8 cellular contexts compared by ENCODE assay signal in the genomic region with DNA sequence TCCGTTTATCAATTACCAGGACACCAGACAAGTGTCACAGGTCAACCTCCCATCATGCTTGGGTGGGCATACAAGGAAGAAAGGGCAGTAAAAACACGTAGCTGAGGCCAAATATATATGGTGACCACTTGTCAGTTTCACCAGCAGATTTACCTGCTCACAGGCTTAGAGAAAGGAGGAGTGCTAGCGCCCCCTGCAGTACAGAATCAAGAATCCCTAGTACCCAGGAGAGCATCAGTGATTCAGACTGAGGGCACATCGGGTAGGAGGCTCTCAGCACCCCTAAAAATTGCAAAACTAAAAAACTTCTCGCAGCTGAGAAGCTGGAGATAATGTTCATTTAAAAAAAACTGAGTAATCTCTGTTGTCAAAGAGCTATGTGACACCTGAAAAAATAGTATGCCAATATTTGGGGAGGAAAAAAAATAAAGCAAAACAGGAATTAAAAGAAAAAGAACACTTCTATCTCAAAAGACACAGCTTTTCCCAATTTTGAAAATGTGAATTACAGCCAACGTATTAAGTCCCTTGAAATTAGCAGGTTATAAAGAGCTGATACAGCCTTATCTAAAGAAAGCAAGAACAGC. TPM values are rescaled to one million over a fixed set of nuclear protein-coding genes. Genes with fewer than 3 reads are reported as not detected.
DNase-seq lines count a peak whose midpoint lies in the region; ATAC-seq, FAIRE-seq and TF ChIP-seq lines count a peak whose summit lies in the region.

No MANE protein-coding gene starts in this region.

- 22% methylated on average over 6 of the region's 6 CpGs for WGBS in GM12878 (ENCODE audit: insufficient coverage, insufficient replicate concordance, low lambda C conversion rate, missing lambda C conversion rate)
- 20 to 21% methylated on average over 6 of the region's 6 CpGs for WGBS in lung, 2 donors
- WGBS in gastroesophageal sphincter (ENCODE audit: low coverage in 1 of 2), 2 donors, result 12% methylated on average over 6 of the region's 6 CpGs

- no peak overlapping the region for H3K4me2 ChIP-seq in GM12878 (ENCODE audit: control insufficient read depth, insufficient read depth)

- no peak overlapping the region for H3K9ac ChIP-seq in GM12878 (ENCODE audit: control insufficient read depth, insufficient read depth, low read length)

- TF ChIP-seq POLR2A in GM12878 (IDR thresholded peaks at IDR 0.05; ENCODE audit: low read depth, low read length) (no peak), gastroesophageal sphincter (IDR thresholded peaks at IDR 0.05) (no peak)

- H3K4me3 ChIP-seq in HL-60 (replicated peaks; ENCODE audit: insufficient read depth, low read length) (no peak overlapping the region), GM12878 (no peak overlapping the region), lung (no peak overlapping the region), gastroesophageal sphincter (no peak overlapping the region)

- no TSS peak for BruUV-seq in GM12878 (replicated peaks; lab: Mats Ljungman, UMichigan)

- TF ChIP-seq EP300 in GM12878 (IDR thresholded peaks at IDR 0.05; ENCODE audit: borderline replicate concordance in 1 of 2, control insufficient read depth in 1 of 2, low read depth in 2 of 2, low read length in 2 of 2), result no peak
- TF ChIP-seq EP300 in gastroesophageal sphincter (IDR thresholded peaks at IDR 0.05), result no peak

- peak; percentile 92 for ATAC-seq in GM12878
- ATAC-seq in lung (ENCODE audit: insufficient read depth, low FRiP score), result no peak
- ATAC-seq in gastroesophageal sphincter, result no peak

- no peaks in the 10 kb centered on the region for H3K4me1 ChIP-seq in GM12878 (ENCODE audit: control insufficient read depth, insufficient read depth, low read length)
- H3K4me1 ChIP-seq in lung (ENCODE audit: control insufficient read depth in 2 of 2, insufficient read depth in 2 of 2, low read length in 2 of 2), result no peaks in the 10 kb centered on the region
- H3K4me1 ChIP-seq in gastroesophageal sphincter, result no peaks in the 10 kb centered on the region

- POLR2A ChIA-PET in GM12878 (lab: Charles Lee), result no interaction called here

- DNase-seq in DMS153 (lab: John Stamatoyannopoulos, UW) (peak; percentile 19), GM19239 (ENCODE audit: insufficient read length, low spot score) (peak; percentile 35), HL-60 (ENCODE audit: low read depth in 1 of 2, low spot score in 1 of 2) (peak; percentile 24 to 59), OCI-M1 (lab: John Stamatoyannopoulos, UW) (peak; percentile 71), GM12878 (ENCODE audit: low read depth, low spot score) (no peak), lung (ENCODE audit: low spot score) (peak; percentile 51), cerebellar nuclear complex (lab: John Stamatoyannopoulos, UW) (no peak)

- H3K36me3 ChIP-seq in GM12878 (ENCODE audit: control insufficient read depth in 2 of 2, insufficient read depth in 2 of 2, low read length in 1 of 2), result no peaks in the 10 kb centered on the region
- H3K36me3 ChIP-seq in lung (ENCODE audit: control insufficient read depth in 2 of 2, insufficient read depth in 2 of 2, low read length in 2 of 2), result no peaks in the 10 kb centered on the region
- no peaks in the 10 kb centered on the region for H3K36me3 ChIP-seq in gastroesophageal sphincter

- CTCF ChIA-PET in GM12878 (lab: Yijun Ruan, JAX), result interaction anchor here (0.7 to 4.6 kb wide), 29 partner anchors 10 to 1765 kb away, joined by 3 to 32 read pairs (median 4); no protein-coding TSS in a partner anchor

- intact Hi-C loops in GM12878 (cut with micrococcal nuclease; ENCODE audit: unreplicated experiment), result loop anchor here (2.0 to 10.0 kb wide), 4 partner anchors 502 to 1381 kb away; a partner anchor contains a TSS

- no peaks in the 10 kb centered on the region for H3K79me2 ChIP-seq in GM12878 (ENCODE audit: control insufficient read depth, insufficient read depth, low read length)

- TF ChIP-seq CTCF in HL-60 (IDR thresholded peaks at IDR 0.05; ENCODE audit: insufficient read depth, low read length), result peak; percentile 58
- TF ChIP-seq CTCF in GM12878 (IDR thresholded peaks at IDR 0.05 in 2 of 3, conservative IDR thresholded peaks at IDR 0.05 in 1 of 3; ENCODE audit: control insufficient read depth in 2 of 3, extremely low read depth in 1 of 3, insufficient read depth in 1 of 3, low read depth in 3 of 3, low read length in 3 of 3), result peak; percentile 54 to 71 (median 66)
- peak; percentile 12 for TF ChIP-seq CTCF in lung (IDR thresholded peaks at IDR 0.05; ENCODE audit: control extremely low read depth, extremely low read depth)
- peak in 1 of 4 experiments; percentile 46 for TF ChIP-seq CTCF in gastroesophageal sphincter (IDR thresholded peaks at IDR 0.05)

- no peaks in the 10 kb centered on the region for H3K9me3 ChIP-seq in GM12878 (replicated peaks; ENCODE audit: control insufficient read depth, insufficient read depth, low read length)
- no peaks in the 10 kb centered on the region for H3K9me3 ChIP-seq in lung (ENCODE audit: control insufficient read depth in 2 of 2, insufficient read depth in 1 of 2, low read length in 1 of 2)
- no peaks in the 10 kb centered on the region for H3K9me3 ChIP-seq in gastroesophageal sphincter

- H4K20me1 ChIP-seq in GM12878 (ENCODE audit: control insufficient read depth, insufficient read depth), result no peaks in the 10 kb centered on the region

- no peak for FAIRE-seq in GM19239 (lab: Jason Lieb, UNC)
- no peak for FAIRE-seq in GM12878 (lab: Jason Lieb, UNC)

- peak; percentile 64 for TF ChIP-seq RAD21 in GM12878 (IDR thresholded peaks at IDR 0.05; ENCODE audit: insufficient read depth, low read depth, low read length)

- H3K27ac ChIP-seq in HL-60 (replicated peaks) (no peak overlapping the region), GM12878 (ENCODE audit: control insufficient read depth, insufficient read depth) (no peak overlapping the region), lung (ENCODE audit: low read depth in 1 of 2, low read length in 1 of 2) (no peak overlapping the region), gastroesophageal sphincter (no peak overlapping the region)

- RAD21 ChIA-PET in GM12878 (lab: Charles Lee; ENCODE audit: unreplicated experiment), result interaction anchor here (0.7 to 1.6 kb wide), 2 partner anchors 11 to 467 kb away, joined by 3 to 4 read pairs; no protein-coding TSS in a partner anchor

- no peak overlapping the region for H2AFZ ChIP-seq in GM12878 (ENCODE audit: control insufficient read depth, low read depth, low read length)

- SMC1A ChIA-PET in GM12878 (lab: Charles Lee; ENCODE audit: uncharacterized antibody, unreplicated experiment), result interaction anchor here (0.6 to 2.7 kb wide), 10 partner anchors 10 to 1384 kb away, joined by 3 to 13 read pairs (median 3); no protein-coding TSS in a partner anchor

- H3K27me3 ChIP-seq in HL-60 (ENCODE audit: insufficient read depth, poor library complexity, severe bottlenecking) (peaks cover 2% of the 10 kb centered on the region), GM12878 (replicated peaks in 1 of 2; ENCODE audit: control insufficient read depth in 2 of 2, insufficient read depth in 2 of 2, low read length in 1 of 2) (no peaks in the 10 kb centered on the region), lung (ENCODE audit: control insufficient read depth, insufficient read depth) (peaks cover 4% of the 10 kb centered on the region), gastroesophageal sphincter (peaks cover 44% of the 10 kb centered on the region)

- in situ Hi-C loops in GM12878 (cut with MboI), result loop anchor here (5.0 to 10.0 kb wide), 2 partner anchors 505 to 1382 kb away; no protein-coding TSS in a partner anchor

TF ChIP-seq in GM12878, 131 proteins besides CTCF, POLR2A, EP300 and RAD21 (continues in another document):
- TF ChIP-seq SMC3 (IDR thresholded peaks at IDR 0.05; ENCODE audit: borderline replicate concordance, low read length), result peak; percentile 37; the same call in 1 of the 2 replicates

RNA-seq across cellular contexts. Expression of a gene that starts 21.2 kb away (rescaled TPM):
- total RNA-seq in GM12878 (2013; cell fraction: nucleolus; rRNA removed), result 19.8 and 20.5 TPM in 2 replicates
- 13.8 and 18.8 TPM in 2 replicates for total RNA-seq in GM12878 (2014; rRNA removed)
- 10.2 and 11.0 TPM in 2 replicates for total RNA-seq in GM12878 (2014; rRNA removed; fragmentation: Illumina TruSeq; extraction: Trizol)
- 56.1 and 64.5 TPM in 2 replicates for total RNA-seq in GM12878 (2021)
- 13.8 TPM for polyA plus RNA-seq in GM12878 (2011; ENCODE audit: low read depth)
- 10.8 and 15.3 TPM in 2 replicates for polyA plus RNA-seq in GM12878 (2011; rRNA removed)
- polyA plus RNA-seq in GM12878 (2011; cell fraction: cytosol; rRNA removed), result 31.0 and 33.3 TPM in 2 replicates
- 44.4 and 62.4 TPM in 2 replicates for polyA plus RNA-seq in GM12878 (2011; cell fraction: nucleus; rRNA removed)
- polyA plus RNA-seq in GM12878 (2012), result 25.7 and 31.7 TPM in 2 replicates
- 19.4 and 24.6 TPM in 2 replicates for polyA plus RNA-seq in GM12878 (2014; fragmentation: Illumina TruSeq; extraction: Trizol)
- 1 to 10 TPM; 5.7 to 7.6 TPM for polyA plus RNA-seq in GM12878 (2014; fragmentation: Nextera tagmentation; extraction: Ambion mirVana)
- 33.5 and 36.1 TPM in 2 replicates for polyA plus RNA-seq in GM12878 (2014; rRNA removed)
- 10 to 100 TPM; 46.3 to 53.2 TPM for polyA plus RNA-seq in GM12878 (2016; fragmentation: Nextera tagmentation; extraction: Ambion mirVana)
- 15.3 and 24.3 TPM in 2 replicates for polyA minus RNA-seq in GM12878 (2011; rRNA and poly(A)+ RNA removed)
- polyA minus RNA-seq in GM12878 (2011; cell fraction: cytosol; rRNA and poly(A)+ RNA removed), result 11.3 and 12.4 TPM in 2 replicates
- polyA minus RNA-seq in GM12878 (2011; cell fraction: nucleus; rRNA and poly(A)+ RNA removed), result 8.8 and 21.0 TPM in 2 replicates
- 10 to 100 TPM in 1 of 2 donors, 1 to 10 TPM in 1; 8.8 to 77.8 TPM for total RNA-seq in lung
- 10 to 100 TPM; 16.2 to 31.5 TPM for polyA plus RNA-seq in lung
- 10 to 100 TPM; 19.1 to 26.1 (median 23.3) TPM for total RNA-seq in gastroesophageal sphincter

RNA-seq across cellular contexts. Expression of a gene that starts 29.5 kb away (rescaled TPM):
- total RNA-seq in GM12878 (2013; cell fraction: nucleolus; rRNA removed), result not detected in 2 replicates
- total RNA-seq in GM12878 (2014; rRNA removed) (0.38 and 0.73 TPM in 2 replicates), GM12878 (2014; rRNA removed; fragmentation: Illumina TruSeq; extraction: Trizol) (not detected in 2 replicates), GM12878 (2021) (3.9 and 4.6 TPM in 2 replicates), lung (1 to 10 TPM in 1 of 2 donors, not detected in 1; 6.9 TPM), gastroesophageal sphincter (1 to 10 TPM in 2 of 4 donors, under 1 TPM in 1, not detected in 1; 0.67 to 2.6 (median 1.2) TPM)
- not detected for polyA plus RNA-seq in GM12878 (2011; ENCODE audit: low read depth)
- polyA plus RNA-seq in GM12878 (2011; rRNA removed) (not detected in 2 replicates), GM12878 (2014; fragmentation: Illumina TruSeq; extraction: Trizol) (not detected in 2 replicates), GM12878 (2014; fragmentation: Nextera tagmentation; extraction: Ambion mirVana) (not detected), GM12878 (2014; rRNA removed) (0.35 and 1.5 TPM in 2 replicates), GM12878 (2016; fragmentation: Nextera tagmentation; extraction: Ambion mirVana) (1 to 10 TPM in 1 of 2 experiments, under 1 TPM in 1; 0.91 to 1.5 TPM), lung (1 to 10 TPM; 1.4 to 4.0 TPM)
- not detected in 2 replicates for polyA plus RNA-seq in GM12878 (2011; cell fraction: cytosol; rRNA removed)
- 0.63 and 0.92 TPM in 2 replicates for polyA plus RNA-seq in GM12878 (2011; cell fraction: nucleus; rRNA removed)
- polyA plus RNA-seq in GM12878 (2012), result 0.77 and 5.4 TPM in 2 replicates
- not detected in 2 replicates for polyA minus RNA-seq in GM12878 (2011; rRNA and poly(A)+ RNA removed)
- not detected in 2 replicates for polyA minus RNA-seq in GM12878 (2011; cell fraction: cytosol; rRNA and poly(A)+ RNA removed)
- not detected in 2 replicates for polyA minus RNA-seq in GM12878 (2011; cell fraction: nucleus; rRNA and poly(A)+ RNA removed)

Comparison
In these comparisons a context has a peak if more than half of its experiments do, and no peak if none do; other contexts are left out.
1. DNase-seq: peak in DMS153 (single experiment), GM19239 (single experiment), HL-60 (2 of 2), OCI-M1 (single experiment) and lung (single experiment); none in GM12878 (single experiment) and cerebellar nuclear complex (0 of 2).